In genomic region chr9:91012933-91013841, GRCh38 we compare ENCODE assay signal across 28 cellular contexts.
"Had no signal": no experiment of that assay in that cellular context is flagged by ENCODE, and none has a peak within 500 bp of the region (broad histone marks: within the 10 kb centered on the region; RNA-seq: fewer than 3 reads in every experiment).

No MANE protein-coding gene starts in this region.

- H3K4me3 Mint-ChIP-seq: activated naive CD4-positive, alpha-beta T cell treated with anti-CD3 and anti-CD28 coated beads for 36 hours; activated naive CD8-positive, alpha-beta T cell treated with anti-CD3 and anti-CD28 coated beads for 36 hours; activated T-cell treated with anti-CD3 and anti-CD28 coated beads, Interleukin-2, amount 50 U/mL, for 4 hours; nephron; T-cell had no signal

- H3K27me3 ChIP-seq: adrenal gland, brain microvascular endothelial cell, gastrocnemius medialis, suprapubic skin, tibial artery, upper lobe of right lung had no signal

- H3K9me3 ChIP-seq: adrenal gland, gastrocnemius medialis, neutrophil, suprapubic skin, upper lobe of right lung had no signal

- H3K4me3 ChIP-seq: adrenal gland, coronary artery, dorsolateral prefrontal cortex, gastrocnemius medialis, left ventricle myocardium inferior, skin epidermis, suprapubic skin, tibial artery, upper lobe of right lung had no signal

- H3K4me1 ChIP-seq: adrenal gland, gastrocnemius medialis, left ventricle myocardium inferior, suprapubic skin, tibial artery, upper lobe of right lung had no signal

- H3K36me3 ChIP-seq: adrenal gland, brain microvascular endothelial cell, gastrocnemius medialis, left ventricle myocardium inferior, neutrophil, suprapubic skin, tibial artery, upper lobe of right lung had no signal

- H3K27ac Mint-ChIP-seq: activated naive CD4-positive, alpha-beta T cell treated with anti-CD3 and anti-CD28 coated beads for 36 hours; activated naive CD8-positive, alpha-beta T cell treated with anti-CD3 and anti-CD28 coated beads for 36 hours; nephron; T-cell had no signal

- ATAC-seq: activated T-cell treated with anti-CD3 and anti-CD28 coated beads, Interleukin-2, amount 50 U/mL, for 4 hours; gastrocnemius medialis; sciatic nerve; T-cell; upper lobe of right lung had no signal

- H3K4me1 Mint-ChIP-seq: activated naive CD8-positive, alpha-beta T cell treated with anti-CD3 and anti-CD28 coated beads for 36 hours; nephron; T-cell had no signal

- DNase-seq: activated CD4-positive, alpha-beta T cell treated with anti-CD3 and anti-CD28 coated beads for 4 hours; activated CD4-positive, CD25-positive, alpha-beta regulatory T cell; activated CD8-positive, alpha-beta memory T cell treated with anti-CD3 and anti-CD28 coated beads for 24 hours; activated CD8-positive, alpha-beta memory T cell treated with anti-CD3 and anti-CD28 coated beads, Interleukin-2, amount 50 U/mL, for 48 hours; activated effector memory CD4-positive, alpha-beta T cell treated with anti-CD3 and anti-CD28 coated beads, Interleukin-2, amount 50 U/mL, for 16 hours; activated naive CD4-positive, alpha-beta T cell treated with anti-CD3 and anti-CD28 coated beads for 36 hours; activated naive CD8-positive, alpha-beta T cell treated with anti-CD3 and anti-CD28 coated beads for 36 hours; activated T-cell treated with anti-CD3 and anti-CD28 coated beads, Interleukin-2, amount 50 U/mL, for 4 hours; adrenal gland; brain microvascular endothelial cell; dorsolateral prefrontal cortex; effector memory CD4-positive, alpha-beta T cell; gastrocnemius medialis; glutamatergic neuron; left ventricle myocardium inferior; stimulated activated CD4-positive, alpha-beta T cell treated with anti-CD3 and anti-CD28 coated beads, Interleukin-12 subunit alpha, Interleukin-12 subunit beta, amount 100 ng/mL, for 4 hours; stimulated activated CD4-positive, alpha-beta T cell treated with anti-CD3 and anti-CD28 coated beads, Interleukin-4, amount 100 ng/mL, for 1 hour; T-cell; tibial artery; upper lobe of right lung had no signal

- H3K27ac ChIP-seq: adrenal gland, brain microvascular endothelial cell, coronary artery, dorsolateral prefrontal cortex, gastrocnemius medialis, left ventricle myocardium inferior, neutrophil, skin epidermis, suprapubic skin, tibial artery, upper lobe of right lung had no signal

- FAIRE-seq: astrocyte, islet of Langerhans had no signal
